In genomic region chr6:73644941-73645591, GRCh38 we compare ENCODE assay signal across 9 cellular contexts. TPM values are rescaled to one million over a fixed set of nuclear protein-coding genes. Genes with fewer than 3 reads are reported as not detected.
A peak's percentile ranks its signal among the peaks of the same experiment; 100 is the strongest.
DNase-seq lines count a peak whose midpoint lies in the region; ATAC-seq, FAIRE-seq and TF ChIP-seq lines count a peak whose summit lies in the region.
"Had no signal": no experiment of that assay in that cellular context is flagged by ENCODE, and none has a peak within 500 bp of the region (broad histone marks: within the 10 kb centered on the region; RNA-seq: fewer than 3 reads in every experiment).

No MANE protein-coding gene starts in this region.

- H3K9ac ChIP-seq in kidney (ENCODE audit: low read length in 2 of 2) = peak overlapping the region in 1 of 2 donors; percentile 32

- FAIRE-seq in kidney (lab: Jason Lieb, UNC) = no peak
- FAIRE-seq: K562 had no signal

- H3K36me3 Mint-ChIP-seq in activated naive CD4-positive, alpha-beta T cell treated with anti-CD3 and anti-CD28 coated beads for 36 hours (ENCODE audit: low read depth) = peaks cover 6% of the 10 kb centered on the region
- peaks cover 3% of the 10 kb centered on the region for H3K36me3 Mint-ChIP-seq in activated naive CD8-positive, alpha-beta T cell treated with anti-CD3 and anti-CD28 coated beads for 36 hours

- H3K27ac Mint-ChIP-seq in activated naive CD4-positive, alpha-beta T cell treated with anti-CD3 and anti-CD28 coated beads for 36 hours = no peak overlapping the region
- H3K27ac Mint-ChIP-seq in activated naive CD8-positive, alpha-beta T cell treated with anti-CD3 and anti-CD28 coated beads for 36 hours = no peak overlapping the region

- no peak overlapping the region for H3K27ac ChIP-seq in kidney (ENCODE audit: low read depth in 2 of 2, low read length in 2 of 2)
- H3K27ac ChIP-seq in upper lobe of left lung = no peak overlapping the region

- no peak for TF ChIP-seq CTCF in kidney (IDR thresholded peaks at IDR 0.05; ENCODE audit: borderline replicate concordance, extremely low read depth, insufficient read depth)
- TF ChIP-seq CTCF in upper lobe of left lung (IDR thresholded peaks at IDR 0.05) = no peak
- no peak for TF ChIP-seq CTCF in GM13976 (IDR thresholded peaks at IDR 0.05; ENCODE audit: borderline replicate concordance, control extremely low read depth, extremely low read depth, insufficient read depth, missing control alignments)

- H3K4me1 Mint-ChIP-seq in activated naive CD4-positive, alpha-beta T cell treated with anti-CD3 and anti-CD28 coated beads for 36 hours (ENCODE audit: low read depth) = peaks cover 9% of the 10 kb centered on the region
- peaks cover 7% of the 10 kb centered on the region for H3K4me1 Mint-ChIP-seq in activated naive CD8-positive, alpha-beta T cell treated with anti-CD3 and anti-CD28 coated beads for 36 hours

- no peak for TF ChIP-seq EP300 in upper lobe of left lung (IDR thresholded peaks at IDR 0.05)

- H3K27me3 ChIP-seq in upper lobe of left lung = no peaks in the 10 kb centered on the region

- intact Hi-C loops in activated naive CD4-positive, alpha-beta T cell treated with anti-CD3 and anti-CD28 coated beads for 36 hours (cut with micrococcal nuclease) = loop anchor here (1.0 kb wide), 1 partner anchor 9 kb away; no protein-coding TSS in a partner anchor
- intact Hi-C loops in kidney (cut with DNase I) = no loop called here

- H3K9me3 ChIP-seq in kidney (ENCODE audit: control insufficient read depth in 1 of 2, low read length in 2 of 2) (no peaks in the 10 kb centered on the region), upper lobe of left lung (no peaks in the 10 kb centered on the region)

- TF ChIP-seq POLR2A in upper lobe of left lung (IDR thresholded peaks at IDR 0.05) = no peak

- H3K4me3 ChIP-seq in kidney (ENCODE audit: low read length in 2 of 2) (peak overlapping the region; percentile 36 to 60), upper lobe of left lung (peak overlapping the region in 3 of 4 donors; percentile 31 to 43 (median 43))
- H3K4me3 ChIP-seq: K562 had no signal

- 52 to 58% methylated on average over 10 of the region's 10 CpGs for WGBS in upper lobe of left lung, 2 donors

- in situ Hi-C loops in GM13976 (cut with MboI; ENCODE audit: low sequenced_read_pairs, unreplicated experiment) = no loop called here

- H3K36me3 ChIP-seq in kidney (ENCODE audit: control insufficient read depth in 1 of 2, insufficient read depth in 2 of 2, low read length in 2 of 2) = peaks cover 0 to 3% of the 10 kb centered on the region in 2 donors
- peaks cover 0 to 24% (median 5%) of the 10 kb centered on the region in 4 donors for H3K36me3 ChIP-seq in upper lobe of left lung

- peak overlapping the region; percentile 83 for H3K4me3 Mint-ChIP-seq in activated naive CD4-positive, alpha-beta T cell treated with anti-CD3 and anti-CD28 coated beads for 36 hours
- peak overlapping the region; percentile 80 for H3K4me3 Mint-ChIP-seq in activated naive CD8-positive, alpha-beta T cell treated with anti-CD3 and anti-CD28 coated beads for 36 hours

- ATAC-seq in upper lobe of left lung (ENCODE audit: low FRiP score in 2 of 2) (no peak), GM18517 (IDR thresholded peaks at IDR 0.05; ENCODE audit: unreplicated experiment) (no peak)
- ATAC-seq: K562 had no signal

- H3K4me1 ChIP-seq in kidney (ENCODE audit: control insufficient read depth in 1 of 2, insufficient read depth in 1 of 2, low read depth in 1 of 2, low read length in 2 of 2) (peaks cover 0 to 3% of the 10 kb centered on the region in 2 donors), upper lobe of left lung (peaks cover 0 to 8% (median 0%) of the 10 kb centered on the region in 4 donors)

- H3K27me3 Mint-ChIP-seq in activated naive CD4-positive, alpha-beta T cell treated with anti-CD3 and anti-CD28 coated beads for 36 hours (ENCODE audit: low read depth) = no peaks in the 10 kb centered on the region
- no peaks in the 10 kb centered on the region for H3K27me3 Mint-ChIP-seq in activated naive CD8-positive, alpha-beta T cell treated with anti-CD3 and anti-CD28 coated beads for 36 hours

- no peak for DNase-seq in activated naive CD4-positive, alpha-beta T cell treated with anti-CD3 and anti-CD28 coated beads for 36 hours
- no peak for DNase-seq in activated naive CD4-positive, alpha-beta T cell treated with Interleukin-2 at 50 U/mL for 16 hours
- DNase-seq in activated naive CD8-positive, alpha-beta T cell treated with anti-CD3 and anti-CD28 coated beads for 36 hours = no peak
- DNase-seq in kidney (no peak), upper lobe of left lung (no peak), GM13976 (ENCODE audit: low spot score) (no peak), NCI-H345 (lab: John Stamatoyannopoulos, UW) (no peak)

- CTCF ChIA-PET in activated naive CD4-positive, alpha-beta T cell treated with anti-CD3 and anti-CD28 coated beads for 36 hours (lab: Charles Lee) = interaction anchor here (0.6 to 1.7 kb wide), 2 partner anchors 31 to 212 kb away, joined by 3 to 4 read pairs; no protein-coding TSS in a partner anchor

- H3K9me3 Mint-ChIP-seq in activated naive CD4-positive, alpha-beta T cell treated with anti-CD3 and anti-CD28 coated beads for 36 hours = no peaks in the 10 kb centered on the region
- no peaks in the 10 kb centered on the region for H3K9me3 Mint-ChIP-seq in activated naive CD8-positive, alpha-beta T cell treated with anti-CD3 and anti-CD28 coated beads for 36 hours

RNA-seq across cellular contexts. Expression of gene SLC17A5, which starts 8.7 kb away (rescaled TPM):
- 1 to 10 TPM; 1.7 to 2.0 TPM for total RNA-seq in activated naive CD4-positive, alpha-beta T cell treated with anti-CD3 and anti-CD28 coated beads for 36 hours
- 1 to 10 TPM; 3.1 to 4.1 TPM for total RNA-seq in activated naive CD8-positive, alpha-beta T cell treated with anti-CD3 and anti-CD28 coated beads for 36 hours
- total RNA-seq in kidney (15.5 TPM), upper lobe of left lung (10 to 100 TPM; 13.0 to 32.5 (median 22.3) TPM)
- 18.2 TPM for polyA plus RNA-seq in kidney (ENCODE audit: insufficient read depth, low read depth, low replicate concordance)

RNA-seq across cellular contexts. Expression of gene CD109, which starts 50.9 kb away (rescaled TPM):
- total RNA-seq in activated naive CD4-positive, alpha-beta T cell treated with anti-CD3 and anti-CD28 coated beads for 36 hours = 1 to 10 TPM; 6.7 to 7.6 TPM
- total RNA-seq in activated naive CD8-positive, alpha-beta T cell treated with anti-CD3 and anti-CD28 coated beads for 36 hours = 10 to 100 TPM; 12.2 to 12.4 TPM
- 19.0 TPM for total RNA-seq in kidney
- 3.7 TPM for polyA plus RNA-seq in kidney (ENCODE audit: insufficient read depth, low read depth, low replicate concordance)
- 10 to 100 TPM in 5 of 6 donors, 1 to 10 TPM in 1; 4.2 to 25.5 (median 21.3) TPM for total RNA-seq in upper lobe of left lung
